Comparison of ENCODE assay signal across 18 cellular contexts in genomic region chr6:50278663-50279062, GRCh38.
DNase-seq lines count a peak whose midpoint lies in the region; ATAC-seq and TF ChIP-seq lines count a peak whose summit lies in the region.
"Had no signal": no experiment of that assay in that cellular context is flagged by ENCODE, and none has a peak within 500 bp of the region (broad histone marks: within the 10 kb centered on the region; RNA-seq: fewer than 3 reads in every experiment).

No MANE protein-coding gene starts in this region.

- peak; percentile 49 for ATAC-seq in GM21786 (IDR thresholded peaks at IDR 0.05; ENCODE audit: unreplicated experiment)
- ATAC-seq: Panc1, SK-N-SH treated with all-trans-retinoic acid at 6 μM for 48 hours had no signal

- H3K36me3 ChIP-seq in BLaER1 (no peaks in the 10 kb centered on the region), MM.1S (replicated peaks; ENCODE audit: insufficient read depth, low read length) (no peaks in the 10 kb centered on the region)

- POLR2A ChIA-PET in GM10248 (lab: Yijun Ruan, JAX), result no interaction called here

- H3K4me3 ChIP-seq in BLaER1, result no peak overlapping the region
- peak overlapping the region; percentile 44 for H3K4me3 ChIP-seq in MM.1S (ENCODE audit: low read length)

- no peak for TF ChIP-seq CTCF in MM.1S (IDR thresholded peaks at IDR 0.05; ENCODE audit: low read length)
- no peak for TF ChIP-seq CTCF in GM10248 (IDR thresholded peaks at IDR 0.05; ENCODE audit: control extremely low read depth, extremely low read depth, low read depth, missing control alignments)

- H3K4me2 ChIP-seq in BLaER1, result peak overlapping the region; percentile 54
- H3K4me2 ChIP-seq in MM.1S (ENCODE audit: low read depth, low read length), result peak overlapping the region; percentile 93

- H4K20me1 ChIP-seq in BLaER1 (no peaks in the 10 kb centered on the region), MM.1S (ENCODE audit: insufficient read depth, low read length) (no peaks in the 10 kb centered on the region)

- H2AFZ ChIP-seq in MM.1S (ENCODE audit: low read length), result peak overlapping the region; percentile 66

- CTCF ChIA-PET in GM10248 (lab: Yijun Ruan, JAX), result interaction anchor here (1.3 to 1.6 kb wide), 3 partner anchors 14 to 33 kb away, joined by 3 read pairs; no protein-coding TSS in a partner anchor

- H3K27me3 ChIP-seq in BLaER1 (no peaks in the 10 kb centered on the region), MM.1S (replicated peaks; ENCODE audit: insufficient read depth, low read length) (no peaks in the 10 kb centered on the region)

- H3K4me1 ChIP-seq in BLaER1, result peaks cover 15% of the 10 kb centered on the region
- H3K4me1 ChIP-seq in MM.1S (ENCODE audit: low read length), result peaks cover 22% of the 10 kb centered on the region

- H3K9ac ChIP-seq in BLaER1 (no peak overlapping the region), MM.1S (ENCODE audit: low read length) (peak overlapping the region; percentile 59)

- H3K27ac ChIP-seq in BLaER1 (no peak overlapping the region; the same call in 1 of the 2 replicates), MM.1S (ENCODE audit: low read length) (peak overlapping the region; percentile 91)
- H3K27ac ChIP-seq: HL-60 had no signal

- DNase-seq in MM.1S, result peak; percentile 78
- DNase-seq in foreskin melanocyte, result peak; percentile 66
- DNase-seq in NCI-H1417 (lab: John Stamatoyannopoulos, UW), result no peak
- no peak for DNase-seq in GM10248 (ENCODE audit: extremely low spot score)
- DNase-seq in NCI-H524 treated with DMSO at 0.1 percent for 48 hours (lab: John Stamatoyannopoulos, UW), result no peak
- DNase-seq: CD4-positive, CD25-positive, alpha-beta regulatory T cell; COR-L47; DMS79; KG1; NCI-H1694 treated with DMSO at 0.1 percent for 48 hours; NCI-H2081 treated with DMSO at 0.1 percent for 48 hours; NCI-H446; SIG-M5 had no signal

- H3F3A ChIP-seq in MM.1S (ENCODE audit: insufficient read depth, low read length), result peaks cover 15% of the 10 kb centered on the region

- no peaks in the 10 kb centered on the region for H3K79me2 ChIP-seq in MM.1S (ENCODE audit: low read length)

- no peaks in the 10 kb centered on the region for H3K9me3 ChIP-seq in BLaER1
- H3K9me3 ChIP-seq in MM.1S (replicated peaks; ENCODE audit: insufficient read depth, low read length), result no peaks in the 10 kb centered on the region

- no peaks in the 10 kb centered on the region for H3K9me2 ChIP-seq in MM.1S (replicated peaks; ENCODE audit: insufficient read depth, low read length)

Comparison
In these comparisons a context has a peak if more than half of its experiments do, and no peak if none do; other contexts are left out.
1. DNase-seq: peak in MM.1S (single experiment) and foreskin melanocyte (single experiment); none in NCI-H1417 (0 of 3), GM10248 (single experiment) and NCI-H524 treated with DMSO at 0.1 percent for 48 hours (single experiment).